ENCODE assay signal across 1 cellular context in the genomic region with DNA sequence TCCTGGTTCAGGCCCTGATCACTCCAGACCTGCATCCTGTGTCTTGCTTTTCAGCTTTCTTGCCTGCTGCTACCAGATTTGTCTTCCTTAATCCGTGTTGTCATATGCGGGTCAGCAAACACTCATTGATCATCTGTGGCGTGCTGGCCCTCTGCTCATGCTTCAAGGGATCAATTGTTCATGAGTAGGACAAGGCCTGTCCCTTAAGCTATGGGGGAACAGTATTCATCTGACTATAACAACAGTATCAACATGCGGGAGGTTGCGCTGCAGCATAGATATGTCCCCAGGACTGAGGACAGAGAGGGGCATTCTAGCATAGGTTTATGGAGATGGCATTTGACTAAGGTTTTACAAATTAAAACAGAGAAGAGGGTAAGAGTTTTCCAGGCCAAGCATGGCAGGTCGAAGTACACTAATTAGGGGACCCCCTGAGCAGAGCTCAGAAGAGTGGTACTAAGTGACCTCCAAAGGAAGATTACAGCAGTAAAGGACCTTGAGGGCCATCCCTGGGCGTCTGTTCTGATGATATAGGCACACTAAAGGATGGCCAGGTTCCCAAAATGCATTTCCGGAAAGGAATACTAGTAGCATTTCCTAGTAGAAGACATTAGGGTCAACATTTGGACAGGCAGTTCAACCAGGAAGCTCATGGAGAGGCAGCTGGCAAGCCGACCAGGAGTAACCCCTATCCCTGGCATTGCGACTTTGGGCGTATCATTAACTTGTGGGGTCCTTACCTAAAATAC.
TF ChIP-seq lines count a peak whose summit lies in the region.

No MANE protein-coding gene starts in this region.

TF ChIP-seq in endothelial cell of umbilical vein, 7 proteins besides CTCF, POLR2A, EP300 and RAD21:
- TF ChIP-seq JUN (IDR thresholded peaks at IDR 0.05; ENCODE audit: borderline replicate concordance, insufficient read depth, insufficient read length, low read depth) (no peak), POLR2AphosphoS5 (IDR thresholded peaks at IDR 0.05; ENCODE audit: insufficient read depth, low read depth, low read length) (no peak), FOS (IDR thresholded peaks at IDR 0.05; ENCODE audit: borderline replicate concordance, insufficient read depth, low read length) (no peak), MYC (IDR thresholded peaks at IDR 0.05; ENCODE audit: low read depth, low read length) (no peak), GATA2 (IDR thresholded peaks at IDR 0.05; ENCODE audit: insufficient read depth, insufficient read length, low read depth, low read length) (no peak), EZH2 (IDR thresholded peaks at IDR 0.05; ENCODE audit: borderline replicate concordance, low read depth, low read length, severe bottlenecking) (no peak)
- TF ChIP-seq, protein P1, sequence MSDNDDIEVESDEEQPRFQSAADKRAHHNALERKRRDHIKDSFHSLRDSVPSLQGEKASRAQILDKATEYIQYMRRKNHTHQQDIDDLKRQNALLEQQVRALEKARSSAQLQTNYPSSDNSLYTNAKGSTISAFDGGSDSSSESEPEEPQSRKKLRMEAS (IDR thresholded peaks at IDR 0.05; ENCODE audit: insufficient read depth, insufficient read length), result no peak
